Comparison of ENCODE assay signal across 7 cellular contexts in genomic region chr11:117206781-117207337, GRCh38. TPM values are rescaled to one million over a fixed set of nuclear protein-coding genes. Genes with fewer than 3 reads are reported as not detected.
DNase-seq lines count a peak whose midpoint lies in the region; ATAC-seq, FAIRE-seq and TF ChIP-seq lines count a peak whose summit lies in the region.
"Not testable (repeated sequence)": the region's sequence is repeated elsewhere in the genome, so short reads cannot be mapped to it uniquely, and the experiment has no call there.

No MANE protein-coding gene starts in this region.

- H3K36me3 ChIP-seq in gastroesophageal sphincter: peaks cover 0 to 37% of the 10 kb centered on the region in 2 donors
- not testable (repeated sequence) for H3K36me3 ChIP-seq in keratinocyte (ENCODE audit: control insufficient read depth in 2 of 2, extremely low read depth in 1 of 2, insufficient read depth in 2 of 2, low read length in 2 of 2); mucosa of descending colon (ENCODE audit: low read depth)

- not testable (repeated sequence) for H2AFZ ChIP-seq in keratinocyte (ENCODE audit: control insufficient read depth, low read length)

- DNase-seq in GM12892 (ENCODE audit: insufficient read length); keratinocyte (ENCODE audit: low read depth, low spot score); sciatic nerve (ENCODE audit: low spot score): not testable (repeated sequence)
- DNase-seq in M059J (ENCODE audit: low read depth) (peak; percentile 57), astrocyte of the hippocampus (ENCODE audit: low read depth, low spot score) (peak; percentile 31), mucosa of descending colon (peak in 1 of 3 donors; percentile 44)

- not testable (repeated sequence) for H3K27me3 ChIP-seq in gastroesophageal sphincter; keratinocyte (ENCODE audit: control insufficient read depth, extremely low read depth, insufficient read depth, low read length)

- FAIRE-seq in GM12892 (lab: Jason Lieb, UNC): peak; percentile 61
- peak; percentile 59 for FAIRE-seq in keratinocyte (lab: Jason Lieb, UNC)

- not testable (repeated sequence) for H3K9ac ChIP-seq in keratinocyte (ENCODE audit: control insufficient read depth, extremely low read depth, insufficient read depth, low read length)

- not testable (repeated sequence) for H3K4me2 ChIP-seq in keratinocyte (ENCODE audit: control insufficient read depth, extremely low read depth, insufficient read depth, low read depth, low read length)

- not testable (repeated sequence) for H3K79me2 ChIP-seq in keratinocyte (ENCODE audit: control insufficient read depth, insufficient read depth, low read length)

- H4K20me1 ChIP-seq in keratinocyte (ENCODE audit: control insufficient read depth, extremely low read depth, insufficient read depth, low read length): not testable (repeated sequence)

- TF ChIP-seq POLR2A in GM12892 (IDR thresholded peaks at IDR 0.05; ENCODE audit: low read depth, low read length); gastroesophageal sphincter (IDR thresholded peaks at IDR 0.05): not testable (repeated sequence)

- not testable (repeated sequence) for H3K4me3 ChIP-seq in gastroesophageal sphincter; keratinocyte (ENCODE audit: control insufficient read depth in 2 of 3, extremely low read depth in 1 of 3, insufficient read depth in 2 of 3, low read depth in 1 of 3, low read length in 3 of 3); mucosa of descending colon

- not testable (repeated sequence) for H3K9me3 ChIP-seq in gastroesophageal sphincter; keratinocyte (ENCODE audit: control insufficient read depth, low read depth, low read length); mucosa of descending colon

- ATAC-seq in gastroesophageal sphincter: peak; percentile 31
- ATAC-seq in mucosa of descending colon: peak; percentile 25
- peak; percentile 4 for ATAC-seq in sciatic nerve

- no CpG with 5 or more reads among the region's 11 CpGs for WGBS in gastroesophageal sphincter (ENCODE audit: low coverage in 1 of 2), 2 donors

- dilution Hi-C loops in keratinocyte (cut with MboI; ENCODE audit: extremely low pct_ligation_motif_present, low sequenced_read_pairs): not testable (repeated sequence)

- not testable (repeated sequence) for TF ChIP-seq EP300 in gastroesophageal sphincter (IDR thresholded peaks at IDR 0.05)

- H3K4me1 ChIP-seq in gastroesophageal sphincter: peaks cover 0 to 48% (median 4%) of the 10 kb centered on the region in 3 donors
- not testable (repeated sequence) for H3K4me1 ChIP-seq in keratinocyte (ENCODE audit: control insufficient read depth, extremely low read depth, insufficient read depth, low read length); mucosa of descending colon (ENCODE audit: low read depth)

- not testable (repeated sequence) for TF ChIP-seq CTCF in gastroesophageal sphincter (IDR thresholded peaks at IDR 0.05); keratinocyte (optimal IDR thresholded peaks at IDR 0.05 in 1 of 3, IDR thresholded peaks at IDR 0.05 in 1 of 3, conservative IDR thresholded peaks at IDR 0.05 in 1 of 3; ENCODE audit: extremely low read depth in 1 of 3, insufficient read depth in 2 of 3, low read length in 3 of 3); mucosa of descending colon (IDR thresholded peaks at IDR 0.05)

- H3K9me1 ChIP-seq in keratinocyte (ENCODE audit: control insufficient read depth, extremely low read depth, insufficient read depth, low read length): not testable (repeated sequence)

- peak overlapping the region in 2 of 4 donors; percentile 54 to 76 for H3K27ac ChIP-seq in gastroesophageal sphincter
- H3K27ac ChIP-seq in keratinocyte (ENCODE audit: control insufficient read depth, insufficient read depth, low read length): not testable (repeated sequence)

- intact Hi-C loops in mucosa of descending colon (cut with DNase I, micrococcal nuclease): loop anchor here in 1 of 2 donors (5.0 kb wide), 1 partner anchor 75 kb away; no protein-coding TSS in a partner anchor
- intact Hi-C loops in sciatic nerve (cut with DNase I): not testable (repeated sequence)

RNA-seq across cellular contexts. Expression of gene TAGLN, which starts 7.7 kb away (rescaled TPM):
- polyA plus RNA-seq in GM12892 (2012; ENCODE audit: missing spikeins): 4.5 TPM
- 335 and 409 TPM in 2 replicates for total RNA-seq in M059J (2014; rRNA removed; shearing (Covaris generic))
- over 10,000 TPM; 10,394 to 14,194 (median 13,050) TPM for total RNA-seq in gastroesophageal sphincter
- polyA plus RNA-seq in keratinocyte: 20.5 to 85.4 TPM (median 26.6 TPM) in 3 replicates
- 72.5 TPM for polyA plus RNA-seq in keratinocyte (2011; ENCODE audit: low read depth)
- 56.0 and 112 TPM in 2 replicates for polyA plus RNA-seq in keratinocyte (2011; cell fraction: cytosol; rRNA removed)
- polyA plus RNA-seq in keratinocyte (2011; cell fraction: nucleus; rRNA removed): 50.5 and 81.3 TPM in 2 replicates
- 14.5 and 64.7 TPM in 2 replicates for polyA plus RNA-seq in keratinocyte (2012; ENCODE audit: low replicate concordance)
- 4.3 to 37.9 TPM (median 8.0 TPM) in 3 replicates for polyA minus RNA-seq in keratinocyte
- 25.7 TPM for polyA minus RNA-seq in keratinocyte (2011; cell fraction: cytosol; rRNA and poly(A)+ RNA removed)
- 18.9 and 34.0 TPM in 2 replicates for polyA minus RNA-seq in keratinocyte (2011; cell fraction: nucleus; rRNA and poly(A)+ RNA removed)
- total RNA-seq in mucosa of descending colon: 1,000 to 10,000 TPM in 1 of 3 donors, 100 to 1,000 TPM in 2; 126 to 3,893 (median 593) TPM
- total RNA-seq in sciatic nerve: 1,988 TPM

RNA-seq across cellular contexts. Expression of gene PCSK7, which starts 25.0 kb away (rescaled TPM):
- 41.6 TPM for polyA plus RNA-seq in GM12892 (2012; ENCODE audit: missing spikeins)
- total RNA-seq in M059J (2014; rRNA removed; shearing (Covaris generic)): 32.0 and 33.6 TPM in 2 replicates
- 10 to 100 TPM; 28.9 to 40.5 (median 35.3) TPM for total RNA-seq in gastroesophageal sphincter
- 32.9 to 48.6 TPM (median 35.4 TPM) in 3 replicates for polyA plus RNA-seq in keratinocyte
- 15.4 TPM for polyA plus RNA-seq in keratinocyte (2011; ENCODE audit: low read depth)
- 21.9 and 32.8 TPM in 2 replicates for polyA plus RNA-seq in keratinocyte (2011; cell fraction: cytosol; rRNA removed)
- 113 and 135 TPM in 2 replicates for polyA plus RNA-seq in keratinocyte (2011; cell fraction: nucleus; rRNA removed)
- 23.6 and 36.6 TPM in 2 replicates for polyA plus RNA-seq in keratinocyte (2012; ENCODE audit: low replicate concordance)
- polyA minus RNA-seq in keratinocyte: 54.1 to 67.0 TPM (median 58.0 TPM) in 3 replicates
- polyA minus RNA-seq in keratinocyte (2011; cell fraction: cytosol; rRNA and poly(A)+ RNA removed): 55.1 TPM
- polyA minus RNA-seq in keratinocyte (2011; cell fraction: nucleus; rRNA and poly(A)+ RNA removed): 59.5 and 89.2 TPM in 2 replicates
- total RNA-seq in mucosa of descending colon: 100 to 1,000 TPM; 138 to 252 (median 181) TPM
- 68.7 TPM for total RNA-seq in sciatic nerve

RNA-seq across cellular contexts. Expression of gene RNF214, which starts 25.6 kb away (rescaled TPM):
- polyA plus RNA-seq in GM12892 (2012; ENCODE audit: missing spikeins): 10.9 TPM
- 7.8 and 7.9 TPM in 2 replicates for total RNA-seq in M059J (2014; rRNA removed; shearing (Covaris generic))
- 10 to 100 TPM; 14.8 to 21.2 (median 17.4) TPM for total RNA-seq in gastroesophageal sphincter
- polyA plus RNA-seq in keratinocyte: 8.1 to 11.8 TPM (median 11.3 TPM) in 3 replicates
- polyA plus RNA-seq in keratinocyte (2011; ENCODE audit: low read depth): 25.3 TPM
- polyA plus RNA-seq in keratinocyte (2011; cell fraction: cytosol; rRNA removed): 10.0 and 10.2 TPM in 2 replicates
- polyA plus RNA-seq in keratinocyte (2011; cell fraction: nucleus; rRNA removed): 16.0 and 16.9 TPM in 2 replicates
- polyA plus RNA-seq in keratinocyte (2012; ENCODE audit: low replicate concordance): 8.7 and 8.8 TPM in 2 replicates
- polyA minus RNA-seq in keratinocyte: 19.0 to 33.1 TPM (median 21.6 TPM) in 3 replicates
- 9.0 TPM for polyA minus RNA-seq in keratinocyte (2011; cell fraction: cytosol; rRNA and poly(A)+ RNA removed)
- 11.7 and 14.7 TPM in 2 replicates for polyA minus RNA-seq in keratinocyte (2011; cell fraction: nucleus; rRNA and poly(A)+ RNA removed)
- total RNA-seq in mucosa of descending colon: 10 to 100 TPM; 22.0 to 38.1 (median 25.4) TPM
- total RNA-seq in sciatic nerve: 36.8 TPM

RNA-seq across cellular contexts. Expression of gene SIDT2, which starts 28.3 kb away (rescaled TPM):
- polyA plus RNA-seq in GM12892 (2012; ENCODE audit: missing spikeins): 13.6 TPM
- 13.6 and 20.1 TPM in 2 replicates for total RNA-seq in M059J (2014; rRNA removed; shearing (Covaris generic))
- total RNA-seq in gastroesophageal sphincter (10 to 100 TPM; 15.3 to 50.1 (median 33.6) TPM), mucosa of descending colon (10 to 100 TPM; 69.8 to 76.3 (median 71.4) TPM), sciatic nerve (94.4 TPM)
- polyA plus RNA-seq in keratinocyte: 9.8 to 14.3 TPM (median 12.6 TPM) in 3 replicates
- polyA plus RNA-seq in keratinocyte (2011; ENCODE audit: low read depth): 24.4 TPM
- polyA plus RNA-seq in keratinocyte (2011; cell fraction: cytosol; rRNA removed): 11.1 and 11.9 TPM in 2 replicates
- polyA plus RNA-seq in keratinocyte (2011; cell fraction: nucleus; rRNA removed): 53.7 and 63.4 TPM in 2 replicates
- polyA plus RNA-seq in keratinocyte (2012; ENCODE audit: low replicate concordance): 11.4 and 17.9 TPM in 2 replicates
- polyA minus RNA-seq in keratinocyte: 34.9 to 72.0 TPM (median 34.9 TPM) in 3 replicates
- 13.2 TPM for polyA minus RNA-seq in keratinocyte (2011; cell fraction: cytosol; rRNA and poly(A)+ RNA removed)
- 39.6 and 59.0 TPM in 2 replicates for polyA minus RNA-seq in keratinocyte (2011; cell fraction: nucleus; rRNA and poly(A)+ RNA removed)
